28 cellular contexts compared by ENCODE assay signal in genomic region chr6:154882107-154882506, GRCh38.
A peak's percentile ranks its signal among the peaks of the same experiment; 100 is the strongest.
DNase-seq lines count a peak whose midpoint lies in the region; ATAC-seq and TF ChIP-seq lines count a peak whose summit lies in the region.
"Had no signal": no experiment of that assay in that cellular context is flagged by ENCODE, and none has a peak within 500 bp of the region (broad histone marks: within the 10 kb centered on the region; RNA-seq: fewer than 3 reads in every experiment).

No MANE protein-coding gene starts in this region.

- H3K27me3 ChIP-seq in SK-N-SH (ENCODE audit: insufficient read depth) (no peaks in the 10 kb centered on the region), gastrocnemius medialis (no peaks in the 10 kb centered on the region), SJCRH30 (no peaks in the 10 kb centered on the region)
- H3K27me3 ChIP-seq: ascending aorta, upper lobe of right lung had no signal

- in situ Hi-C loops in astrocyte of the spinal cord (cut with HindIII; ENCODE audit: low sequenced_read_pairs) (no loop called here), gastrocnemius medialis (cut with MboI; ENCODE audit: low sequenced_read_pairs in 4 of 4) (no loop called here)

- no peak for TF ChIP-seq CTCF in SK-N-SH (IDR thresholded peaks at IDR 0.05)
- TF ChIP-seq CTCF in astrocyte of the spinal cord (IDR thresholded peaks at IDR 0.05; ENCODE audit: low read depth, low read length) = no peak
- no peak for TF ChIP-seq CTCF in fibroblast of the aortic adventitia (IDR thresholded peaks at IDR 0.05; ENCODE audit: insufficient read depth, low read length)
- no peak for TF ChIP-seq CTCF in gastrocnemius medialis (IDR thresholded peaks at IDR 0.05 in 4 of 5, conservative IDR thresholded peaks at IDR 0.05 in 1 of 5)

- no peak overlapping the region for H3K4me3 ChIP-seq in SK-N-SH (ENCODE audit: low read depth in 2 of 2, low read length in 1 of 2)
- H3K4me3 ChIP-seq in astrocyte of the spinal cord (ENCODE audit: low read depth, low read length) = no peak overlapping the region
- no peak overlapping the region for H3K4me3 ChIP-seq in fibroblast of the aortic adventitia (ENCODE audit: low read depth, low read length)
- H3K4me3 ChIP-seq in gastrocnemius medialis = no peak overlapping the region
- no peak overlapping the region for H3K4me3 ChIP-seq in SJCRH30
- H3K4me3 ChIP-seq: ascending aorta, upper lobe of right lung had no signal

- no peak overlapping the region for H2AFZ ChIP-seq in SK-N-SH (ENCODE audit: low read depth)

- no peak for TF ChIP-seq RAD21 in SK-N-SH (IDR thresholded peaks at IDR 0.05; ENCODE audit: low read length)

- 0 out of 2 replicates have a peak, but pooled peaks cover 8% of the 10 kb centered on the region for H4K20me1 ChIP-seq in SK-N-SH (ENCODE audit: insufficient read depth)

- CTCF ChIA-PET in SK-N-SH (lab: Yijun Ruan, JAX) = interaction anchor here (0.9 to 2.3 kb wide), 3 partner anchors 12 to 14 kb away, joined by 3 to 10 read pairs (median 4); no protein-coding TSS in a partner anchor

- H3K9me3 ChIP-seq in SK-N-SH (no peaks in the 10 kb centered on the region), gastrocnemius medialis (no peaks in the 10 kb centered on the region), SJCRH30 (replicated peaks) (no peaks in the 10 kb centered on the region)
- H3K9me3 ChIP-seq: ascending aorta, upper lobe of right lung had no signal

- H3K36me3 ChIP-seq in SK-N-SH (replicated peaks in 1 of 2; ENCODE audit: control insufficient read depth in 1 of 2, insufficient read depth in 2 of 2, low read length in 1 of 2) (peaks cover 4 to 5% of the 10 kb centered on the region in 2 experiments), gastrocnemius medialis (no peaks in the 10 kb centered on the region), SJCRH30 (no peaks in the 10 kb centered on the region)
- H3K36me3 ChIP-seq: ascending aorta, upper lobe of right lung had no signal

- WGBS in SK-N-SH (ENCODE audit: low lambda C conversion rate) = 74% methylated on average over 3 of the region's 3 CpGs

- TF ChIP-seq EP300 in SK-N-SH (IDR thresholded peaks at IDR 0.05; ENCODE audit: borderline replicate concordance in 1 of 2, low read depth in 1 of 2, low read length in 1 of 2) = no peak

- H3K4me2 ChIP-seq in SK-N-SH = no peak overlapping the region

- no peak for TF ChIP-seq POLR2A in gastrocnemius medialis (IDR thresholded peaks at IDR 0.05)

- H3K9ac ChIP-seq in SK-N-SH = no peak overlapping the region

- H3K27ac ChIP-seq in SK-N-SH (ENCODE audit: low read depth in 2 of 2, low read length in 1 of 2) (no peak overlapping the region; a peak in 1 of 4 replicates), gastrocnemius medialis (no peak overlapping the region), SJCRH30 (no peak overlapping the region)
- H3K27ac ChIP-seq: 22Rv1, ascending aorta, upper lobe of right lung had no signal

- no peaks in the 10 kb centered on the region for H3K9me2 ChIP-seq in SK-N-SH

- DNase-seq in SK-N-SH (no peak), astrocyte of the spinal cord (ENCODE audit: low read depth, low spot score) (peak; percentile 31), fibroblast of the aortic adventitia (ENCODE audit: low read depth) (peak; percentile 51), gastrocnemius medialis (no peak), NCI-H69 (lab: John Stamatoyannopoulos, UW) (no peak), NCI-H2081 treated with DMSO at 0.1 percent for 48 hours (lab: John Stamatoyannopoulos, UW) (no peak), SJCRH30 (no peak)
- DNase-seq: activated B cell treated with CpG ODN at 0.5 μM for 24 hours; activated CD4-positive, alpha-beta T cell treated with anti-CD3 and anti-CD28 coated beads, Interleukin-2, amount 50 U/mL, for 4 hours; AML-193; DMS153; effector CD4-positive, alpha-beta T cell; Kasumi-1; kidney glomerular epithelial cell; mesenchymal stem cell; naive B cell; NCI-H1092; NCI-H187; NCI-H774; nucleus accumbens; retina; upper lobe of right lung had no signal

- ATAC-seq in SK-N-SH treated with all-trans-retinoic acid at 6 μM for 48 hours (peak; percentile 44), gastrocnemius medialis (peak; percentile 44 to 49)
- ATAC-seq: activated naive CD4-positive, alpha-beta T cell treated with anti-CD3 and anti-CD28 coated beads, Interleukin-2, amount 50 U/mL, for 72 hours; activated T-helper 17 cell treated with anti-CD3 and anti-CD28 coated beads, Interleukin-2, amount 50 U/mL, for 72 hours; Right ventricle myocardium inferior; upper lobe of right lung had no signal

- H3K4me1 ChIP-seq in SK-N-SH (ENCODE audit: control insufficient read depth in 1 of 2, insufficient read depth in 2 of 2, low read depth in 1 of 2, low read length in 1 of 2) = peaks cover 0 to 2% of the 10 kb centered on the region in 2 experiments; a peak in 1 of 4 replicates
- peaks cover 13 to 26% of the 10 kb centered on the region in 2 donors for H3K4me1 ChIP-seq in gastrocnemius medialis
- H3K4me1 ChIP-seq in SJCRH30 = no peaks in the 10 kb centered on the region
- H3K4me1 ChIP-seq: ascending aorta, upper lobe of right lung had no signal

- intact Hi-C loops in gastrocnemius medialis (cut with DNase I; ENCODE audit: low total_unique reads) = no loop called here

- POLR2A ChIA-PET in SK-N-SH (lab: Yijun Ruan, JAX) = no interaction called here

- peaks cover 9% of the 10 kb centered on the region for H3F3A ChIP-seq in SK-N-SH (replicated peaks; ENCODE audit: insufficient read depth)

- peaks cover 23% of the 10 kb centered on the region; the same call in 1 of the 2 replicates for H3K79me2 ChIP-seq in SK-N-SH (ENCODE audit: insufficient read depth)

TF ChIP-seq in SK-N-SH treated with all-trans-retinoic acid at 6 μM for 48 hours, 23 proteins besides CTCF, POLR2A, EP300 and RAD21 (continues in another document):
- TF ChIP-seq ARNTL (CRISPR knock-in tag; IDR thresholded peaks at IDR 0.05; ENCODE audit: borderline replicate concordance, low read depth) (no peak), PATZ1 (CRISPR knock-in tag; IDR thresholded peaks at IDR 0.05; ENCODE audit: borderline replicate concordance) (no peak)

TF ChIP-seq in SK-N-SH, 30 proteins besides CTCF, POLR2A, EP300 and RAD21:
- TF ChIP-seq SMC3 (IDR thresholded peaks at IDR 0.05; ENCODE audit: low read depth, low read length) (no peak), ZBTB33 (IDR thresholded peaks at IDR 0.05; ENCODE audit: borderline replicate concordance, low read depth) (no peak), EZH2phosphoT487 (IDR thresholded peaks at IDR 0.05; ENCODE audit: borderline replicate concordance, low read depth) (no peak), GABPA (IDR thresholded peaks at IDR 0.05; ENCODE audit: low read depth) (no peak), USF1 (IDR thresholded peaks at IDR 0.05; ENCODE audit: borderline replicate concordance, low read depth) (no peak), FOXJ3 (CRISPR knock-in tag; IDR thresholded peaks at IDR 0.05) (no peak), JUND (IDR thresholded peaks at IDR 0.05) (no peak), RXRA (IDR thresholded peaks at IDR 0.05; ENCODE audit: borderline replicate concordance, low read depth) (no peak), GATA2 (CRISPR knock-in tag; IDR thresholded peaks at IDR 0.05) (no peak), ELF1 (IDR thresholded peaks at IDR 0.05) (no peak), IRF3 (IDR thresholded peaks at IDR 0.05; ENCODE audit: low read depth, low read length) (no peak), MAX (IDR thresholded peaks at IDR 0.05; ENCODE audit: low read depth) (no peak), SIN3A (IDR thresholded peaks at IDR 0.05; ENCODE audit: borderline replicate concordance, low read depth, low read length) (no peak), YY1 (IDR thresholded peaks at IDR 0.05; ENCODE audit: low read depth) (no peak), POLR2AphosphoS5 (IDR thresholded peaks at IDR 0.05; ENCODE audit: low read depth, low read length) (no peak)

Comparison
In these comparisons a context has a peak if more than half of its experiments do, and no peak if none do; other contexts are left out.
1. DNase-seq: peak in astrocyte of the spinal cord (single experiment) and fibroblast of the aortic adventitia (single experiment); none in SK-N-SH (single experiment), gastrocnemius medialis (0 of 2), NCI-H69 (single experiment), NCI-H2081 treated with DMSO at 0.1 percent for 48 hours (single experiment) and SJCRH30 (0 of 2).